23 cellular contexts compared by ENCODE assay signal in genomic region chr19:44176590-44176989, GRCh38.
"Had no signal": no experiment of that assay in that cellular context is flagged by ENCODE, and none has a peak within 500 bp of the region (broad histone marks: within the 10 kb centered on the region; RNA-seq: fewer than 3 reads in every experiment).

No MANE protein-coding gene starts in this region.

- H3K4me3 ChIP-seq: cardiac muscle cell, gastroesophageal sphincter, heart right ventricle, lung, upper lobe of right lung had no signal

- H3K27me3 ChIP-seq: cardiac muscle cell, gastroesophageal sphincter, heart right ventricle, upper lobe of right lung had no signal

- DNase-seq: activated CD4-positive, alpha-beta T cell treated with anti-CD3 and anti-CD28 coated beads, Interleukin-2, amount 50 U/mL, for 4 hours; activated CD4-positive, CD25-positive, alpha-beta regulatory T cell treated with anti-CD3 and anti-CD28 coated beads, Interleukin-2, amount 50 U/mL, for 72 hours; activated gamma-delta T cell treated with Interleukin-2 at 50 U/mL for 16 hours; activated T-cell treated with anti-CD3 and anti-CD28 coated beads for 4 hours; amniotic stem cell; effector memory CD8-positive, alpha-beta T cell; heart right ventricle; left cardiac atrium; midbrain; nephron progenitor cell; nucleus accumbens; posterior cingulate gyrus; retina; stimulated activated naive B cell treated with anti-CD40 and anti-IgM and Interleukin-4, amounts not matched to agents 10 μg/mL and 1 μg/mL and 100 μg/mL, for 72 hours; T-helper 2 cell; upper lobe of right lung had no signal

- H3K27ac ChIP-seq: cardiac muscle cell, epithelial cell of prostate, gastroesophageal sphincter, heart right ventricle, upper lobe of right lung, VCaP had no signal

- H3K4me1 ChIP-seq: gastroesophageal sphincter, heart right ventricle, upper lobe of right lung had no signal

- ATAC-seq: activated naive CD4-positive, alpha-beta T cell treated with anti-CD3 and anti-CD28 coated beads, Interleukin-2, amount 50 U/mL, for 72 hours; effector memory CD8-positive, alpha-beta T cell; gastroesophageal sphincter; heart right ventricle; left cardiac atrium; stimulated activated naive B cell treated with anti-CD40 and anti-IgM and Interleukin-4, amounts not matched to agents 10 μg/mL and 1 μg/mL and 100 μg/mL, for 72 hours; upper lobe of right lung had no signal

- H3K27me3 Mint-ChIP-seq: effector memory CD8-positive, alpha-beta T cell; stimulated activated naive B cell treated with anti-CD40 and anti-IgM and Interleukin-4, amounts not matched to agents 10 μg/mL and 1 μg/mL and 100 μg/mL, for 72 hours had no signal

- H3K4me3 Mint-ChIP-seq: activated T-helper 1 cell treated with anti-CD3 and anti-CD28 coated beads, Interleukin-12 subunit alpha, Interleukin-12 subunit beta, Interleukin-2, Interleukin-4 antibody, amounts not matched to agents 30 ng/mL and 10 ng/mL and 1 ng/mL, durations not matched to agents 14 hours and 24 hours and 36 hours; effector memory CD8-positive, alpha-beta T cell; nephron progenitor cell had no signal

- H3K4me1 Mint-ChIP-seq: nephron progenitor cell; stimulated activated naive B cell treated with anti-CD40 and anti-IgM and Interleukin-4, amounts not matched to agents 10 μg/mL and 1 μg/mL and 100 μg/mL, for 72 hours had no signal

- H3K27ac Mint-ChIP-seq: activated naive CD4-positive, alpha-beta T cell treated with anti-CD3 and anti-CD28 coated beads, Interleukin-2, amount 50 U/mL, for 72 hours; activated T-helper 1 cell treated with anti-CD3 and anti-CD28 coated beads, Interleukin-12 subunit alpha, Interleukin-12 subunit beta, Interleukin-2, Interleukin-4 antibody, amounts not matched to agents 30 ng/mL and 10 ng/mL and 1 ng/mL, durations not matched to agents 14 hours and 24 hours and 36 hours; effector memory CD8-positive, alpha-beta T cell; nephron progenitor cell; stimulated activated naive B cell treated with anti-CD40 and anti-IgM and Interleukin-4, amounts not matched to agents 10 μg/mL and 1 μg/mL and 100 μg/mL, for 72 hours had no signal
